ENCODE assay signal across 17 cellular contexts in genomic region chr14:75726326-75726725, GRCh38.
A peak's percentile ranks its signal among the peaks of the same experiment; 100 is the strongest.
DNase-seq lines count a peak whose midpoint lies in the region; ATAC-seq and TF ChIP-seq lines count a peak whose summit lies in the region.
"Had no signal": no experiment of that assay in that cellular context is flagged by ENCODE, and none has a peak within 500 bp of the region (broad histone marks: within the 10 kb centered on the region; RNA-seq: fewer than 3 reads in every experiment).

No MANE protein-coding gene starts in this region.

- ATAC-seq in left ventricle myocardium superior (no peak), left colon (peak; percentile 82)
- ATAC-seq: CD8-positive, alpha-beta T cell had no signal

- H3K4me3 ChIP-seq in left ventricle myocardium inferior (no peak overlapping the region), skeletal muscle tissue (ENCODE audit: low read length in 3 of 3) (no peak overlapping the region)
- H3K4me3 ChIP-seq: BLaER1, HAP-1 had no signal

- no peak for DNase-seq in left ventricle myocardium inferior
- no peak for DNase-seq in left ventricle myocardium superior
- no peak for DNase-seq in left colon
- no peak for DNase-seq in iPS-NIHi11 (ENCODE audit: low spot score)
- no peak for DNase-seq in OCI-M2 (lab: John Stamatoyannopoulos, UW; ENCODE audit: unreplicated experiment)
- DNase-seq in activated CD8-positive, alpha-beta memory T cell treated with anti-CD3 and anti-CD28 coated beads, Interleukin-2, amount 50 U/mL, for 4 hours: no peak
- DNase-seq: Caco-2; CD4-positive, CD25-positive, alpha-beta regulatory T cell; CD8-positive, alpha-beta T cell; DMS153; DND-41; GOT3; HFFc6 had no signal

- H3K27me3 ChIP-seq in left ventricle myocardium inferior (ENCODE audit: low read depth) (no peaks in the 10 kb centered on the region), skeletal muscle tissue (ENCODE audit: control insufficient read depth in 3 of 3, insufficient read depth in 3 of 3, low read length in 3 of 3) (no peaks in the 10 kb centered on the region)
- H3K27me3 ChIP-seq: BLaER1 had no signal

- peak overlapping the region; percentile 82 for H3K27ac ChIP-seq in left ventricle myocardium inferior (replicated peaks)
- peak overlapping the region; percentile 68 for H3K27ac ChIP-seq in skeletal muscle tissue (ENCODE audit: low read depth, low read length)
- H3K27ac ChIP-seq: BLaER1, C4-2B had no signal

- H3K36me3 ChIP-seq in left ventricle myocardium inferior: peaks cover 5% of the 10 kb centered on the region
- H3K36me3 ChIP-seq in skeletal muscle tissue (ENCODE audit: control insufficient read depth in 3 of 3, insufficient read depth in 3 of 3, low read length in 3 of 3): no peaks in the 10 kb centered on the region

- no peak for TF ChIP-seq CTCF in left ventricle myocardium inferior (IDR thresholded peaks at IDR 0.05; ENCODE audit: borderline replicate concordance)

- H3K9ac ChIP-seq in skeletal muscle tissue (ENCODE audit: low read depth in 1 of 3, low read length in 3 of 3): no peak overlapping the region
- H3K9ac ChIP-seq: BLaER1 had no signal

- intact Hi-C loops in left ventricle myocardium inferior (cut with micrococcal nuclease) (no loop called here), left ventricle myocardium superior (cut with micrococcal nuclease) (no loop called here), left colon (cut with DNase I, micrococcal nuclease) (no loop called here)

- peaks cover 40% of the 10 kb centered on the region for H3K4me1 ChIP-seq in left ventricle myocardium inferior
- peaks cover 15 to 18% (median 16%) of the 10 kb centered on the region in 3 donors for H3K4me1 ChIP-seq in skeletal muscle tissue (ENCODE audit: control insufficient read depth in 3 of 3, insufficient read depth in 3 of 3, low read length in 3 of 3)
- H3K4me1 ChIP-seq: Caco-2, HAP-1 had no signal

- H3K9me3 ChIP-seq in left ventricle myocardium inferior (replicated peaks) (peaks cover 7% of the 10 kb centered on the region), skeletal muscle tissue (ENCODE audit: control insufficient read depth in 3 of 3, low read length in 3 of 3) (no peaks in the 10 kb centered on the region)
- H3K9me3 ChIP-seq: Caco-2, HAP-1 had no signal
